In the genomic region with DNA sequence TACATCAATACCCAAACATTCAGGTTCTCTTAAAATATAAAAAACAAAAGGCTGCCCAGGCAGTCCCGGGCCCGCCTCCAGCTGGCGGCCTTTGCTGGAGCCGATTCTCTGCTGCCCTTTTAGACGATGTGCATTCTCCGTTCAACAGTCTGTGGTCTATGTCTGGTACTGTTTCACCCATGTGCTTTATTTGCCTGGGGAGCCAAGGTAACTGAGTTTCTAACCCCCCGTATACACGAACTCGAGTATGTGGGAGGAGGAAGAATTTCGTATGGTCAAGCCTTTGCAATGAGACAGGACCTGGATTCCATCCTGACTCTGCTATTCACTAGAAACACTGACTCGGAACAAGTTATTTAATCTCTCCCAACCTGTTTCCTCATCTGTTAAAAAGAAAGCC, we compare ENCODE assay signal across 1 cellular context.
TF ChIP-seq lines count a peak whose summit lies in the region.

No MANE protein-coding gene starts in this region.

TF ChIP-seq in GM12878, 131 proteins besides CTCF, POLR2A, EP300 and RAD21:
- TF ChIP-seq POLR2AphosphoS2 (IDR thresholded peaks at IDR 0.05; ENCODE audit: low read depth, low read length), result no peak
- TF ChIP-seq YBX1 (IDR thresholded peaks at IDR 0.05), result no peak
- no peak for TF ChIP-seq RELA (IDR thresholded peaks at IDR 0.05; ENCODE audit: borderline replicate concordance, partially characterized antibody)
- no peak for TF ChIP-seq ZNF384 (IDR thresholded peaks at IDR 0.05; ENCODE audit: borderline replicate concordance, low read depth, low read length)
- no peak for TF ChIP-seq SMAD5 (IDR thresholded peaks at IDR 0.05; ENCODE audit: low read depth)
- TF ChIP-seq MYB (IDR thresholded peaks at IDR 0.05; ENCODE audit: borderline replicate concordance, low read depth, low read length), result no peak
- TF ChIP-seq SMC3 (IDR thresholded peaks at IDR 0.05; ENCODE audit: borderline replicate concordance, low read length), result no peak
- TF ChIP-seq, protein P1, sequence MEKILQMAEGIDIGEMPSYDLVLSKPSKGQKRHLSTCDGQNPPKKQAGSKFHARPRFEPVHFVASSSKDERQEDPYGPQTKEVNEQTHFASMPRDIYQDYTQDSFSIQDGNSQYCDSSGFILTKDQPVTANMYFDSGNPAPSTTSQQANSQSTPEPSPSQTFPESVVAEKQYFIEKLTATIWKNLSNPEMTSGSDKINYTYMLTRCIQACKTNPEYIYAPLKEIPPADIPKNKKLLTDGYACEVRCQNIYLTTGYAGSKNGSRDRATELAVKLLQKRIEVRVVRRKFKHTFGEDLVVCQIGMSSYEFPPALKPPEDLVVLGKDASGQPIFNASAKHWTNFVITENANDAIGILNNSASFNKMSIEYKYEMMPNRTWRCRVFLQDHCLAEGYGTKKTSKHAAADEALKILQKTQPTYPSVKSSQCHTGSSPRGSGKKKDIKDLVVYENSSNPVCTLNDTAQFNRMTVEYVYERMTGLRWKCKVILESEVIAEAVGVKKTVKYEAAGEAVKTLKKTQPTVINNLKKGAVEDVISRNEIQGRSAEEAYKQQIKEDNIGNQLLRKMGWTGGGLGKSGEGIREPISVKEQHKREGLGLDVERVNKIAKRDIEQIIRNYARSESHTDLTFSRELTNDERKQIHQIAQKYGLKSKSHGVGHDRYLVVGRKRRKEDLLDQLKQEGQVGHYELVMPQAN (conservative IDR thresholded peaks at IDR 0.05), result no peak
- TF ChIP-seq CUX1 (IDR thresholded peaks at IDR 0.05; ENCODE audit: insufficient replicate concordance, low read depth, low read length), result no peak
